ENCODE assay signal across 12 cellular contexts in genomic region chr9:120383999-120384924, GRCh38.
DNase-seq lines count a peak whose midpoint lies in the region; ATAC-seq, FAIRE-seq and TF ChIP-seq lines count a peak whose summit lies in the region.
"Had no signal": no experiment of that assay in that cellular context is flagged by ENCODE, and none has a peak within 500 bp of the region (broad histone marks: within the 10 kb centered on the region; RNA-seq: fewer than 3 reads in every experiment).

No MANE protein-coding gene starts in this region.

- H3K79me2 ChIP-seq in fibroblast of lung (ENCODE audit: control insufficient read depth, insufficient read depth, low read length), result no peaks in the 10 kb centered on the region

- TF ChIP-seq CTCF in fibroblast of lung (conservative IDR thresholded peaks at IDR 0.05 in 1 of 2, IDR thresholded peaks at IDR 0.05 in 1 of 2; ENCODE audit: low read depth in 1 of 2, low read length in 2 of 2) (no peak), pancreas (IDR thresholded peaks at IDR 0.05) (no peak), endodermal cell (conservative IDR thresholded peaks at IDR 0.05) (no peak), coronary artery (IDR thresholded peaks at IDR 0.05) (no peak)

- H3K36me3 Mint-ChIP-seq in endodermal cell (ENCODE audit: low read depth), result peaks cover 20% of the 10 kb centered on the region

- DNase-seq in DMS53 treated with DMSO at 0.1 percent for 48 hours (lab: John Stamatoyannopoulos, UW; ENCODE audit: unreplicated experiment) (peak; percentile 76), NCI-H748 (lab: John Stamatoyannopoulos, UW; ENCODE audit: unreplicated experiment) (peak; percentile 99), fibroblast of lung (ENCODE audit: low read depth in 2 of 2) (peak; percentile 71 to 82), pancreas (peak; percentile 74 to 88 (median 78)), HAP-1 (ENCODE audit: low spot score in 2 of 2) (no peak), activated T-cell treated with anti-CD3 and anti-CD28 coated beads for 4 hours (no peak), endodermal cell (no peak), coronary artery (ENCODE audit: low spot score) (no peak)
- DNase-seq: glutamatergic neuron; naive thymus-derived CD8-positive, alpha-beta T cell; RPMI8226 had no signal

- H3K4me3 ChIP-seq in fibroblast of lung (replicated peaks in 1 of 4; ENCODE audit: control extremely low read depth in 1 of 4, insufficient read depth in 1 of 4, low read depth in 3 of 4, low read length in 4 of 4), result no peak overlapping the region
- no peak overlapping the region for H3K4me3 ChIP-seq in pancreas
- H3K4me3 ChIP-seq in HAP-1, result no peak overlapping the region
- H3K4me3 ChIP-seq in endodermal cell (ENCODE audit: low read length), result no peak overlapping the region
- no peak overlapping the region for H3K4me3 ChIP-seq in coronary artery
- H3K4me3 ChIP-seq: vagina had no signal

- no peak overlapping the region for H3K4me3 Mint-ChIP-seq in endodermal cell
- H3K4me3 Mint-ChIP-seq: naive thymus-derived CD8-positive, alpha-beta T cell had no signal

- intact Hi-C loops in pancreas (cut with DNase I), result no loop called here

- no peaks in the 10 kb centered on the region for H3K9me3 ChIP-seq in fibroblast of lung (ENCODE audit: control insufficient read depth, insufficient read depth, low read depth, low read length)
- H3K9me3 ChIP-seq in pancreas, result no peaks in the 10 kb centered on the region
- H3K9me3 ChIP-seq in HAP-1, result no peaks in the 10 kb centered on the region
- peaks cover 8% of the 10 kb centered on the region for H3K9me3 ChIP-seq in endodermal cell (ENCODE audit: control insufficient read depth, low read length)
- H3K9me3 ChIP-seq: vagina had no signal

- no peaks in the 10 kb centered on the region for H4K20me1 ChIP-seq in fibroblast of lung (ENCODE audit: control insufficient read depth, extremely low read depth, insufficient read depth, low read length)

- no peak overlapping the region for H3K27ac Mint-ChIP-seq in endodermal cell

- peak overlapping the region; percentile 25 for H3K4me2 ChIP-seq in fibroblast of lung (ENCODE audit: extremely low read depth, insufficient read depth, low read length)

- 50 to 56% methylated on average over 24 of the region's 24 CpGs for WGBS in pancreas, 2 donors
- 87 to 90% methylated on average over 21 to 24 of the region's 24 CpGs for WGBS in endodermal cell (ENCODE audit: insufficient coverage in 1 of 2, insufficient read length in 1 of 2), 2 experiments

- no peak overlapping the region for H3K9ac ChIP-seq in fibroblast of lung (ENCODE audit: insufficient read depth, low read length)
- H3K9ac ChIP-seq in endodermal cell (ENCODE audit: extremely low read depth, low read length, poor library complexity, severe bottlenecking), result no peak overlapping the region

- in situ Hi-C loops in HAP-1 (cut with MboI; ENCODE audit: low sequenced_read_pairs), result no loop called here

- no peaks in the 10 kb centered on the region for H3K4me1 ChIP-seq in fibroblast of lung (ENCODE audit: control insufficient read depth, extremely low read depth, insufficient read depth, low read length)
- H3K4me1 ChIP-seq in pancreas, result peaks cover 17 to 34% (median 29%) of the 10 kb centered on the region in 3 donors
- H3K4me1 ChIP-seq in HAP-1, result no peaks in the 10 kb centered on the region
- no peaks in the 10 kb centered on the region for H3K4me1 ChIP-seq in endodermal cell (ENCODE audit: control insufficient read depth, insufficient read depth, low read length)
- H3K4me1 ChIP-seq: vagina had no signal

- H3K36me3 ChIP-seq in fibroblast of lung (ENCODE audit: control insufficient read depth, insufficient read depth, low read length) (peaks cover 1% of the 10 kb centered on the region), pancreas (no peaks in the 10 kb centered on the region), HAP-1 (replicated peaks) (peaks cover 12% of the 10 kb centered on the region), endodermal cell (ENCODE audit: control insufficient read depth, insufficient read depth, low read length) (peaks cover 6% of the 10 kb centered on the region)

- peaks cover 13% of the 10 kb centered on the region for H3K27me3 Mint-ChIP-seq in endodermal cell (ENCODE audit: insufficient read depth)
- H3K27me3 Mint-ChIP-seq: naive thymus-derived CD8-positive, alpha-beta T cell had no signal

- H3K9me3 Mint-ChIP-seq in endodermal cell, result peaks cover 10% of the 10 kb centered on the region

- FAIRE-seq in pancreas (lab: Jason Lieb, UNC), result no peak

- no peak overlapping the region for H2AFZ ChIP-seq in fibroblast of lung (ENCODE audit: low read length)

- no peaks in the 10 kb centered on the region for H3K27me3 ChIP-seq in fibroblast of lung (ENCODE audit: control insufficient read depth, insufficient read depth, low read length)
- H3K27me3 ChIP-seq in pancreas, result no peaks in the 10 kb centered on the region
- H3K27me3 ChIP-seq in HAP-1 (ENCODE audit: low read depth), result no peaks in the 10 kb centered on the region
- no peaks in the 10 kb centered on the region for H3K27me3 ChIP-seq in endodermal cell (ENCODE audit: control insufficient read depth, insufficient read depth, low read length, poor library complexity, severe bottlenecking)
- H3K27me3 ChIP-seq: vagina had no signal

- ATAC-seq in pancreas, result peak; percentile 65 to 85 (median 81)
- ATAC-seq: naive thymus-derived CD8-positive, alpha-beta T cell had no signal

- peaks cover 6% of the 10 kb centered on the region for H3K4me1 Mint-ChIP-seq in endodermal cell

- H3K27ac ChIP-seq in fibroblast of lung (ENCODE audit: insufficient read depth, low read length), result no peak overlapping the region
- peak overlapping the region in 1 of 4 donors; percentile 42 for H3K27ac ChIP-seq in pancreas
- H3K27ac ChIP-seq in endodermal cell (ENCODE audit: low read depth, low read length), result no peak overlapping the region
- H3K27ac ChIP-seq in coronary artery, result no peak overlapping the region
- H3K27ac ChIP-seq: vagina had no signal

Comparison
In these comparisons a context has a peak if more than half of its experiments do, and no peak if none do; other contexts are left out.
1. DNase-seq: peak in DMS53 treated with DMSO at 0.1 percent for 48 hours (single experiment), NCI-H748 (single experiment), fibroblast of lung (2 of 2) and pancreas (6 of 6); none in HAP-1 (0 of 2), activated T-cell treated with anti-CD3 and anti-CD28 coated beads for 4 hours (single experiment), endodermal cell (single experiment) and coronary artery (single experiment).